Comparison of ENCODE assay signal across 9 cellular contexts in genomic region chr11:206516-207212, GRCh38. TPM values are rescaled to one million over a fixed set of nuclear protein-coding genes. Genes with fewer than 3 reads are reported as not detected.
DNase-seq lines count a peak whose midpoint lies in the region; ATAC-seq, FAIRE-seq and TF ChIP-seq lines count a peak whose summit lies in the region.
"Had no signal": no experiment of that assay in that cellular context is flagged by ENCODE, and none has a peak within 500 bp of the region (broad histone marks: within the 10 kb centered on the region; RNA-seq: fewer than 3 reads in every experiment).

No MANE protein-coding gene starts in this region.

- H3K27me3 Mint-ChIP-seq in astrocyte (ENCODE audit: low read depth, unreplicated experiment), result no peaks in the 10 kb centered on the region

- 1 to 2% (median 1%) methylated on average over 14 to 39 of the region's 39 CpGs for WGBS in stomach, 5 donors

- TF ChIP-seq EP300 in stomach (IDR thresholded peaks at IDR 0.05), result no peak

- no peaks in the 10 kb centered on the region for H3K9me3 Mint-ChIP-seq in astrocyte (ENCODE audit: unreplicated experiment)

- no peak for FAIRE-seq in astrocyte (lab: Jason Lieb, UNC)

- H3K79me2 ChIP-seq in Karpas-422 (ENCODE audit: low read length) (peaks cover 54% of the 10 kb centered on the region), astrocyte (ENCODE audit: insufficient read depth, low read length) (peaks cover 87% of the 10 kb centered on the region)

- H2AFZ ChIP-seq in Karpas-422 (ENCODE audit: low read length) (no peak overlapping the region), astrocyte (ENCODE audit: low read depth, low read length) (peak overlapping the region; percentile 72)

- H3K36me3 Mint-ChIP-seq in astrocyte (ENCODE audit: low read depth, unreplicated experiment), result peaks cover 27% of the 10 kb centered on the region

- H3K4me2 ChIP-seq in Karpas-422 (ENCODE audit: low read depth, low read length, poor library complexity, severe bottlenecking), result peak overlapping the region; percentile 86
- H3K4me2 ChIP-seq in astrocyte (ENCODE audit: low read length), result peak overlapping the region; percentile 97

- H3K9ac ChIP-seq in Karpas-422 (ENCODE audit: low read length), result peak overlapping the region; percentile 97
- peak overlapping the region; percentile 97 for H3K9ac ChIP-seq in astrocyte (ENCODE audit: low read length)

- peaks cover 19% of the 10 kb centered on the region for H3K36me3 ChIP-seq in Karpas-422 (ENCODE audit: insufficient read depth, low read length)
- peaks cover 20% of the 10 kb centered on the region for H3K36me3 ChIP-seq in astrocyte (ENCODE audit: insufficient read depth, low read length)
- H3K36me3 ChIP-seq in stomach, result peaks cover 25 to 62% (median 61%) of the 10 kb centered on the region in 4 donors

- H3K9me2 ChIP-seq in Karpas-422 (replicated peaks; ENCODE audit: insufficient read depth, low read length), result no peaks in the 10 kb centered on the region

- peaks cover 54% of the 10 kb centered on the region for H3K4me1 Mint-ChIP-seq in astrocyte (ENCODE audit: low read depth, unreplicated experiment)

- intact Hi-C loops in stomach (cut with DNase I; ENCODE audit: low total_unique reads), result no loop called here

- peak overlapping the region; percentile 92 for H3K4me3 ChIP-seq in Karpas-422 (ENCODE audit: low read length)
- peak overlapping the region; percentile 86 for H3K4me3 ChIP-seq in astrocyte (ENCODE audit: insufficient read depth, low read depth, low read length)
- peak overlapping the region; percentile 82 to 100 (median 92) for H3K4me3 ChIP-seq in stomach

- DNase-seq in stimulated activated CD4-positive, alpha-beta T cell treated with anti-CD3 and anti-CD28 coated beads, Interleukin-1b, Interleukin-23, amount 100 ng/mL, for 48 hours, result peak; percentile 22
- no peak for DNase-seq in stimulated activated CD4-positive, alpha-beta T cell treated with anti-CD3 and anti-CD28 coated beads, Interleukin-4, amount 100 ng/mL, for 1 hour
- DNase-seq in Karpas-422, result peak; percentile 63
- no peak for DNase-seq in astrocyte (ENCODE audit: low read depth)
- DNase-seq in iris pigment epithelial cell (ENCODE audit: low read depth), result peak; percentile 16
- DNase-seq in stomach, result peak; percentile 40
- DNase-seq in NCI-H2227 treated with DMSO at 0.1 percent for 48 hours (lab: John Stamatoyannopoulos, UW), result no peak

- H3K27ac ChIP-seq in Karpas-422 (ENCODE audit: low read length) (no peak overlapping the region; the same call in 1 of the 2 replicates), astrocyte (ENCODE audit: low read depth, low read length) (peak overlapping the region; percentile 95), stomach (peak overlapping the region; percentile 96 to 100 (median 99))

- peak overlapping the region; percentile 98 for H3K27ac Mint-ChIP-seq in astrocyte (ENCODE audit: unreplicated experiment)

- H3K4me1 ChIP-seq in Karpas-422 (ENCODE audit: low read length) (peaks cover 23% of the 10 kb centered on the region), astrocyte (ENCODE audit: insufficient read depth, low read length) (peaks cover 33% of the 10 kb centered on the region), stomach (peaks cover 31 to 79% (median 65%) of the 10 kb centered on the region in 4 donors)

- no peak for ATAC-seq in GM21619 (IDR thresholded peaks at IDR 0.05; ENCODE audit: unreplicated experiment)

- no peak for TF ChIP-seq CTCF in astrocyte (IDR thresholded peaks at IDR 0.05; ENCODE audit: insufficient read depth, low read depth, low read length)
- no peak for TF ChIP-seq CTCF in stomach (IDR thresholded peaks at IDR 0.05)

- no peaks in the 10 kb centered on the region for H3K27me3 ChIP-seq in Karpas-422 (ENCODE audit: low read length)
- no peaks in the 10 kb centered on the region for H3K27me3 ChIP-seq in astrocyte (ENCODE audit: insufficient read depth, low read length)
- no peaks in the 10 kb centered on the region for H3K27me3 ChIP-seq in stomach

- H3K9me3 ChIP-seq in Karpas-422 (ENCODE audit: low read length) (no peaks in the 10 kb centered on the region), astrocyte (ENCODE audit: insufficient read depth, low read depth, low read length) (no peaks in the 10 kb centered on the region), stomach (no peaks in the 10 kb centered on the region)

- TF ChIP-seq POLR2A in stomach (IDR thresholded peaks at IDR 0.05), result no peak

- H4K20me1 ChIP-seq in Karpas-422 (ENCODE audit: insufficient read depth, low read depth, low read length) (peaks cover 29% of the 10 kb centered on the region), astrocyte (ENCODE audit: insufficient read depth, low read length) (peaks cover 79% of the 10 kb centered on the region)

- peak overlapping the region; percentile 99 for H3K4me3 Mint-ChIP-seq in astrocyte (ENCODE audit: unreplicated experiment)

RNA-seq across cellular contexts. Expression of gene BET1L, which starts 0.5 kb away (rescaled TPM):
- 16.8 TPM in 2 replicates for total RNA-seq in Karpas-422 (2014; rRNA removed; shearing (Covaris generic); ENCODE audit: low replicate concordance)
- total RNA-seq in astrocyte, result 73.2 and 81.6 TPM in 2 replicates
- 10 to 100 TPM in 4 of 5 donors, 1 to 10 TPM in 1; 7.0 to 36.5 (median 25.0) TPM for total RNA-seq in stomach
- 10 to 100 TPM; 21.8 to 38.3 (median 28.1) TPM for polyA plus RNA-seq in stomach

RNA-seq across cellular contexts. Expression of gene RIC8A, which starts 0.8 kb away (rescaled TPM):
- total RNA-seq in Karpas-422 (2014; rRNA removed; shearing (Covaris generic); ENCODE audit: low replicate concordance), result 56.2 and 86.1 TPM in 2 replicates
- total RNA-seq in astrocyte, result 157 TPM in 2 replicates
- 100 to 1,000 TPM in 2 of 5 donors, 10 to 100 TPM in 3; 45.2 to 262 (median 72.3) TPM for total RNA-seq in stomach
- polyA plus RNA-seq in stomach, result 10 to 100 TPM; 39.2 to 60.8 (median 53.5) TPM

RNA-seq across cellular contexts. Expression of gene SCGB1C1, which starts 13.8 kb away (rescaled TPM):
- total RNA-seq in Karpas-422 (2014; rRNA removed; shearing (Covaris generic); ENCODE audit: low replicate concordance), result not detected in 2 replicates
- total RNA-seq in astrocyte (not detected in 2 replicates), stomach (not detected)
- polyA plus RNA-seq in stomach, result not detected
- total RNA-seq: glomerular endothelial cell had no signal

RNA-seq across cellular contexts. Expression of gene SIRT3, which starts 29.5 kb away (rescaled TPM):
- total RNA-seq in Karpas-422 (2014; rRNA removed; shearing (Covaris generic); ENCODE audit: low replicate concordance), result 13.6 and 17.2 TPM in 2 replicates
- total RNA-seq in astrocyte (10.9 and 12.0 TPM in 2 replicates), stomach (10 to 100 TPM in 2 of 5 donors, 1 to 10 TPM in 3; 5.4 to 63.7 (median 7.3) TPM)
- 10 to 100 TPM; 10.8 to 19.2 (median 13.8) TPM for polyA plus RNA-seq in stomach

RNA-seq across cellular contexts. Expression of gene PSMD13, which starts 30.1 kb away (rescaled TPM):
- 86.7 and 92.7 TPM in 2 replicates for total RNA-seq in Karpas-422 (2014; rRNA removed; shearing (Covaris generic); ENCODE audit: low replicate concordance)
- 131 and 137 TPM in 2 replicates for total RNA-seq in astrocyte
- 100 to 1,000 TPM in 2 of 5 donors, 10 to 100 TPM in 3; 36.2 to 132 (median 64.9) TPM for total RNA-seq in stomach
- 100 to 1,000 TPM; 116 to 126 (median 123) TPM for polyA plus RNA-seq in stomach

Comparison
In these comparisons a context has a peak if more than half of its experiments do, and no peak if none do; other contexts are left out.
1. DNase-seq: peak in stimulated activated CD4-positive, alpha-beta T cell treated with anti-CD3 and anti-CD28 coated beads, Interleukin-1b, Interleukin-23, amount 100 ng/mL, for 48 hours (single experiment), Karpas-422 (single experiment), iris pigment epithelial cell (single experiment) and stomach (single experiment); none in stimulated activated CD4-positive, alpha-beta T cell treated with anti-CD3 and anti-CD28 coated beads, Interleukin-4, amount 100 ng/mL, for 1 hour (single experiment), astrocyte (single experiment) and NCI-H2227 treated with DMSO at 0.1 percent for 48 hours (single experiment).
2. Peak in every context shown above with its lines, with median percentiles within 50 percentile points of each other: H3K4me3 ChIP-seq.